Comparison of ENCODE assay signal across 9 cellular contexts in genomic region chr15:22780267-22780666, GRCh38. TPM values are rescaled to one million over a fixed set of nuclear protein-coding genes. Genes with fewer than 3 reads are reported as not detected.
A peak's percentile ranks its signal among the peaks of the same experiment; 100 is the strongest.
DNase-seq lines count a peak whose midpoint lies in the region; ATAC-seq, FAIRE-seq and TF ChIP-seq lines count a peak whose summit lies in the region.
"Had no signal": no experiment of that assay in that cellular context is flagged by ENCODE, and none has a peak within 500 bp of the region (broad histone marks: within the 10 kb centered on the region; RNA-seq: fewer than 3 reads in every experiment).

No MANE protein-coding gene starts in this region.

- TF ChIP-seq CTCF in omental fat pad (IDR thresholded peaks at IDR 0.05) (no peak), endothelial cell (IDR thresholded peaks at IDR 0.05; ENCODE audit: unreplicated experiment) (no peak)

- no peaks in the 10 kb centered on the region for H3K9me3 Mint-ChIP-seq in activated CD4-positive, alpha-beta memory T cell treated with anti-CD3 and anti-CD28 coated beads for 36 hours
- H3K9me3 Mint-ChIP-seq in endothelial cell (ENCODE audit: unreplicated experiment): no peaks in the 10 kb centered on the region

- peaks cover 40% of the 10 kb centered on the region for H3K4me1 Mint-ChIP-seq in activated CD4-positive, alpha-beta memory T cell treated with anti-CD3 and anti-CD28 coated beads for 36 hours (ENCODE audit: low read depth)
- H3K4me1 Mint-ChIP-seq in endothelial cell (ENCODE audit: unreplicated experiment): no peaks in the 10 kb centered on the region

- intact Hi-C loops in activated CD4-positive, alpha-beta memory T cell treated with anti-CD3 and anti-CD28 coated beads for 36 hours (cut with micrococcal nuclease): loop anchor here (1.0 kb wide), 3 partner anchors 16 to 115 kb away; partner anchors contain the start of gene NIPA2

- no peaks in the 10 kb centered on the region for H3K27me3 Mint-ChIP-seq in activated CD4-positive, alpha-beta memory T cell treated with anti-CD3 and anti-CD28 coated beads for 36 hours
- no peaks in the 10 kb centered on the region for H3K27me3 Mint-ChIP-seq in endothelial cell (ENCODE audit: unreplicated experiment)

- H3K36me3 Mint-ChIP-seq in activated CD4-positive, alpha-beta memory T cell treated with anti-CD3 and anti-CD28 coated beads for 36 hours: no peaks in the 10 kb centered on the region
- H3K36me3 Mint-ChIP-seq in endothelial cell (ENCODE audit: low read depth, unreplicated experiment): no peaks in the 10 kb centered on the region

- ATAC-seq in GM18907 (IDR thresholded peaks at IDR 0.05; ENCODE audit: unreplicated experiment) (peak; percentile 79), HG03045 (IDR thresholded peaks at IDR 0.05; ENCODE audit: unreplicated experiment) (peak; percentile 61), omental fat pad (ENCODE audit: low FRiP score) (no peak)
- ATAC-seq: right cardiac atrium had no signal

- no peak for FAIRE-seq in HTR-8/SVneo (lab: Jason Lieb, UNC)

- peak overlapping the region; percentile 38 for H3K27ac Mint-ChIP-seq in activated CD4-positive, alpha-beta memory T cell treated with anti-CD3 and anti-CD28 coated beads for 36 hours
- H3K27ac Mint-ChIP-seq in endothelial cell (ENCODE audit: unreplicated experiment): no peak overlapping the region

- DNase-seq in ELR (ENCODE audit: low read depth) (peak; percentile 28), omental fat pad (ENCODE audit: low spot score) (no peak), endothelial cell (ENCODE audit: low spot score) (no peak), HTR-8/SVneo (ENCODE audit: insufficient read length, low spot score) (no peak)
- no peak for DNase-seq in activated CD4-positive, alpha-beta memory T cell treated with anti-CD3 and anti-CD28 coated beads for 36 hours
- DNase-seq in activated CD8-positive, alpha-beta memory T cell treated with anti-CD3 and anti-CD28 coated beads for 24 hours: no peak
- DNase-seq: right cardiac atrium had no signal

- H3K4me3 Mint-ChIP-seq in activated CD4-positive, alpha-beta memory T cell treated with anti-CD3 and anti-CD28 coated beads for 36 hours: no peak overlapping the region
- no peak overlapping the region for H3K4me3 Mint-ChIP-seq in endothelial cell (ENCODE audit: unreplicated experiment)

- CTCF ChIA-PET in activated CD4-positive, alpha-beta memory T cell treated with anti-CD3 and anti-CD28 coated beads for 36 hours (lab: Charles Lee): no interaction called here

- POLR2A ChIA-PET in activated CD4-positive, alpha-beta memory T cell treated with anti-CD3 and anti-CD28 coated beads for 36 hours (lab: Charles Lee): no interaction called here

RNA-seq across cellular contexts. Expression of gene NIPA1, which starts 6.2 kb away (rescaled TPM):
- 10 to 100 TPM; 17.8 to 22.7 TPM for total RNA-seq in activated CD4-positive, alpha-beta memory T cell treated with anti-CD3 and anti-CD28 coated beads for 36 hours
- 10 to 100 TPM in 2 of 4 donors, 1 to 10 TPM in 2; 6.9 to 13.2 (median 9.2) TPM for total RNA-seq in omental fat pad
- 28.1 TPM for total RNA-seq in endothelial cell (ENCODE audit: unreplicated experiment)

RNA-seq across cellular contexts. Expression of gene NIPA2, which starts 58.2 kb away (rescaled TPM):
- 10 to 100 TPM; 70.5 TPM for total RNA-seq in activated CD4-positive, alpha-beta memory T cell treated with anti-CD3 and anti-CD28 coated beads for 36 hours
- total RNA-seq in omental fat pad (10 to 100 TPM; 37.3 to 67.5 (median 45.2) TPM), endothelial cell (ENCODE audit: unreplicated experiment) (81.0 TPM)
